ENCODE assay signal across 8 cellular contexts in genomic region chr7:140059288-140060242, GRCh38. TPM values are rescaled to one million over a fixed set of nuclear protein-coding genes. Genes with fewer than 3 reads are reported as not detected.
DNase-seq lines count a peak whose midpoint lies in the region; ATAC-seq and TF ChIP-seq lines count a peak whose summit lies in the region.

No MANE protein-coding gene starts in this region.

- no peak overlapping the region for H3K4me3 Mint-ChIP-seq in activated naive CD8-positive, alpha-beta T cell treated with anti-CD3 and anti-CD28 coated beads for 36 hours

- DNase-seq in DMS53 treated with DMSO at 0.1 percent for 48 hours (lab: John Stamatoyannopoulos, UW; ENCODE audit: unreplicated experiment) (peak; percentile 21), OCI-M1 (lab: John Stamatoyannopoulos, UW) (peak; percentile 88), left lung (peak in 1 of 2 donors; percentile 66), HuH-7.5 (ENCODE audit: low spot score) (no peak), cerebellar cortex (ENCODE audit: low spot score) (no peak), MV-4-11 (lab: John Stamatoyannopoulos, UW) (no peak)
- peak; percentile 22 for DNase-seq in activated naive CD8-positive, alpha-beta T cell treated with anti-CD3 and anti-CD28 coated beads for 36 hours
- peak in 4 of 6 experiments; percentile 5 to 30 (median 17) for DNase-seq in stimulated activated naive CD4-positive, alpha-beta T cell (lab: John Stamatoyannopoulos, UW)

- TF ChIP-seq CTCF in left lung (IDR thresholded peaks at IDR 0.05), result no peak

- peaks cover 4% of the 10 kb centered on the region for H3K27me3 Mint-ChIP-seq in activated naive CD8-positive, alpha-beta T cell treated with anti-CD3 and anti-CD28 coated beads for 36 hours

- peak overlapping the region in 1 of 2 donors; percentile 96 for H3K27ac ChIP-seq in left lung

- H3K27ac Mint-ChIP-seq in activated naive CD8-positive, alpha-beta T cell treated with anti-CD3 and anti-CD28 coated beads for 36 hours, result peak overlapping the region; percentile 9

- H3K4me1 ChIP-seq in left lung, result peaks cover 9 to 54% of the 10 kb centered on the region in 2 donors

- no peaks in the 10 kb centered on the region for H3K9me3 Mint-ChIP-seq in activated naive CD8-positive, alpha-beta T cell treated with anti-CD3 and anti-CD28 coated beads for 36 hours

- H3K36me3 ChIP-seq in left lung, result peaks cover 0 to 30% of the 10 kb centered on the region in 2 donors

- ATAC-seq in left lung, result peak; percentile 35

- H3K9me3 ChIP-seq in left lung, result no peaks in the 10 kb centered on the region

- intact Hi-C loops in left lung (cut with DNase I), result no loop called here

- H3K36me3 Mint-ChIP-seq in activated naive CD8-positive, alpha-beta T cell treated with anti-CD3 and anti-CD28 coated beads for 36 hours, result peaks cover 30% of the 10 kb centered on the region

- H3K4me3 ChIP-seq in left lung, result peak overlapping the region in 1 of 2 donors; percentile 81

- peaks cover 60% of the 10 kb centered on the region for H3K4me1 Mint-ChIP-seq in activated naive CD8-positive, alpha-beta T cell treated with anti-CD3 and anti-CD28 coated beads for 36 hours

- H3K27me3 ChIP-seq in left lung, result no peaks in the 10 kb centered on the region

RNA-seq across cellular contexts. Expression of gene PARP12, which starts 3.2 kb away (rescaled TPM):
- total RNA-seq in activated naive CD8-positive, alpha-beta T cell treated with anti-CD3 and anti-CD28 coated beads for 36 hours, result 10 to 100 TPM; 32.4 to 33.6 TPM
- total RNA-seq in left lung, result 10 to 100 TPM; 46.9 to 68.2 TPM

Comparison
In these comparisons a context has a peak if more than half of its experiments do, and no peak if none do; other contexts are left out.
1. DNase-seq: peak in DMS53 treated with DMSO at 0.1 percent for 48 hours (single experiment), OCI-M1 (single experiment), activated naive CD8-positive, alpha-beta T cell treated with anti-CD3 and anti-CD28 coated beads for 36 hours (single experiment) and stimulated activated naive CD4-positive, alpha-beta T cell (4 of 6); none in HuH-7.5 (single experiment), cerebellar cortex (single experiment) and MV-4-11 (single experiment).